Comparison of ENCODE assay signal across 12 cellular contexts in genomic region chrX:19805054-19805690, GRCh38.
DNase-seq lines count a peak whose midpoint lies in the region; ATAC-seq, FAIRE-seq and TF ChIP-seq lines count a peak whose summit lies in the region.
"Had no signal": no experiment of that assay in that cellular context is flagged by ENCODE, and none has a peak within 500 bp of the region (broad histone marks: within the 10 kb centered on the region; RNA-seq: fewer than 3 reads in every experiment).

No MANE protein-coding gene starts in this region.

- no peak for DNase-seq in GM12891 (ENCODE audit: insufficient read length, low spot score)
- DNase-seq in memory B cell (ENCODE audit: low spot score in 2 of 2) = no peak
- DNase-seq in AML-193 (lab: John Stamatoyannopoulos, UW) = no peak
- DNase-seq in SW 1271 (lab: John Stamatoyannopoulos, UW) = no peak
- no peak for DNase-seq in cerebellar cortex (ENCODE audit: low spot score)
- DNase-seq in stimulated activated CD4-positive, alpha-beta T cell treated with anti-CD3 and anti-CD28 coated beads, Interleukin-4, amount 100 ng/mL, for 24 hours = no peak
- DNase-seq: dermis blood vessel endothelial cell, gastrocnemius medialis, NCI-H2107 had no signal

- H3K4me1 Mint-ChIP-seq in activated T-helper 17 cell treated with anti-CD3 and anti-CD28 coated beads, Interleukin-2, amount 50 U/mL, for 72 hours = peaks cover 18% of the 10 kb centered on the region
- peaks cover 23% of the 10 kb centered on the region for H3K4me1 Mint-ChIP-seq in memory B cell

- ATAC-seq in activated T-helper 17 cell treated with anti-CD3 and anti-CD28 coated beads, Interleukin-2, amount 50 U/mL, for 72 hours (replicated peaks) = peak; percentile 39
- ATAC-seq in memory B cell (ENCODE audit: low read depth) = peak; percentile 66
- ATAC-seq: gastrocnemius medialis had no signal

- no peak overlapping the region for H3K9ac ChIP-seq in BLaER1

- no peak for TF ChIP-seq POLR2A in GM12891 (IDR thresholded peaks at IDR 0.05; ENCODE audit: low read depth, low read length)

- peak overlapping the region; percentile 43 for H3K4me2 ChIP-seq in BLaER1

- H3K27me3 ChIP-seq in BLaER1 = no peaks in the 10 kb centered on the region
- H3K27me3 ChIP-seq: gastrocnemius medialis had no signal

- peaks cover 18% of the 10 kb centered on the region for H3K9me3 ChIP-seq in BLaER1
- H3K9me3 ChIP-seq: gastrocnemius medialis, HAP-1 had no signal

- H3K4me3 Mint-ChIP-seq in activated T-helper 17 cell treated with anti-CD3 and anti-CD28 coated beads, Interleukin-2, amount 50 U/mL, for 72 hours = peak overlapping the region; percentile 71
- no peak overlapping the region for H3K4me3 Mint-ChIP-seq in memory B cell

- H3K4me3 ChIP-seq in BLaER1 = no peak overlapping the region
- H3K4me3 ChIP-seq: gastrocnemius medialis, HAP-1 had no signal

- H3K4me1 ChIP-seq in BLaER1 = peaks cover 18% of the 10 kb centered on the region
- H3K4me1 ChIP-seq: gastrocnemius medialis, HAP-1 had no signal

- peak; percentile 84 for FAIRE-seq in GM12891 (lab: Jason Lieb, UNC)

- H3K9me3 Mint-ChIP-seq in activated T-helper 17 cell treated with anti-CD3 and anti-CD28 coated beads, Interleukin-2, amount 50 U/mL, for 72 hours = no peaks in the 10 kb centered on the region
- H3K9me3 Mint-ChIP-seq in memory B cell = peaks cover 3% of the 10 kb centered on the region

- H4K20me1 ChIP-seq in BLaER1 = 0 out of 2 replicates have a peak, but pooled peaks cover 5% of the 10 kb centered on the region

- no peak overlapping the region for H3K27ac ChIP-seq in BLaER1
- H3K27ac ChIP-seq: gastrocnemius medialis had no signal

- H3K27me3 Mint-ChIP-seq in activated T-helper 17 cell treated with anti-CD3 and anti-CD28 coated beads, Interleukin-2, amount 50 U/mL, for 72 hours = no peaks in the 10 kb centered on the region
- H3K27me3 Mint-ChIP-seq in memory B cell = no peaks in the 10 kb centered on the region

- no peaks in the 10 kb centered on the region for H3K36me3 Mint-ChIP-seq in activated T-helper 17 cell treated with anti-CD3 and anti-CD28 coated beads, Interleukin-2, amount 50 U/mL, for 72 hours (ENCODE audit: low read depth)
- H3K36me3 Mint-ChIP-seq in memory B cell = peaks cover 13% of the 10 kb centered on the region

- peak overlapping the region; percentile 73 for H3K27ac Mint-ChIP-seq in activated T-helper 17 cell treated with anti-CD3 and anti-CD28 coated beads, Interleukin-2, amount 50 U/mL, for 72 hours
- peak overlapping the region; percentile 43 for H3K27ac Mint-ChIP-seq in memory B cell

- peaks cover 9% of the 10 kb centered on the region; the same call in 1 of the 2 replicates for H3K36me3 ChIP-seq in BLaER1
- H3K36me3 ChIP-seq: gastrocnemius medialis, HAP-1 had no signal

TF ChIP-seq in GM12891, 5 proteins besides CTCF, POLR2A, EP300 and RAD21:
- no peak for TF ChIP-seq PAX5 (IDR thresholded peaks at IDR 0.05; ENCODE audit: insufficient read depth, low read length, severe bottlenecking)
- TF ChIP-seq TAF1 (IDR thresholded peaks at IDR 0.05; ENCODE audit: low read depth, low read length) = no peak
- TF ChIP-seq POLR2AphosphoS5 (IDR thresholded peaks at IDR 0.05; ENCODE audit: low read depth, low read length) = no peak
- TF ChIP-seq SPI1 (IDR thresholded peaks at IDR 0.05; ENCODE audit: low read depth, low read length) = no peak
- no peak for TF ChIP-seq POU2F2 (IDR thresholded peaks at IDR 0.05; ENCODE audit: low read depth, low read length)
